Comparison of ENCODE assay signal across 25 cellular contexts in genomic region chr9:133042676-133043075, GRCh38. TPM values are rescaled to one million over a fixed set of nuclear protein-coding genes. Genes with fewer than 3 reads are reported as not detected.
"Had no signal": no experiment of that assay in that cellular context is flagged by ENCODE, and none has a peak within 500 bp of the region (broad histone marks: within the 10 kb centered on the region; RNA-seq: fewer than 3 reads in every experiment).

No MANE protein-coding gene starts in this region.

- DNase-seq: immature natural killer cell; left colon; left lung; lower lobe of right lung; mammary epithelial cell; midbrain; naive thymus-derived CD4-positive, alpha-beta T cell; occipital lobe; psoas muscle; stimulated activated CD4-positive, alpha-beta T cell treated with anti-CD3 and anti-CD28 coated beads, Interleukin-1b, Interleukin-23, amount 100 ng/mL, for 48 hours; stimulated activated CD4-positive, alpha-beta T cell treated with anti-CD3 and anti-CD28 coated beads, Interleukin-2, amount 100 ng/mL, for 48 hours; stimulated activated CD4-positive, alpha-beta T cell treated with anti-CD3 and anti-CD28 coated beads, Interleukin-4, amount 100 ng/mL, for 4 hours; stimulated activated CD8-positive, alpha-beta memory T cell treated with anti-CD3 and anti-CD28 coated beads, Interleukin-4, amount 100 ng/mL, for 48 hours; stimulated activated naive CD4-positive, alpha-beta T cell treated with Interleukin-2 at 50 U/mL for 16 hours; stimulated activated naive CD8-positive, alpha-beta T cell treated with anti-CD3 and anti-CD28 coated beads, Interleukin-15, amount 100 ng/mL, for 72 hours; uterus had no signal

- H3K9me3 ChIP-seq: left lung, lower lobe of right lung, mucosa of descending colon, neutrophil, psoas muscle, right lobe of liver, tibial nerve, uterus had no signal

- H3K27me3 ChIP-seq: left lung, neutrophil, right lobe of liver, tibial nerve, uterus had no signal

- H3K36me3 ChIP-seq: uterus had no signal

- H3K27ac ChIP-seq: left lung, lower lobe of right lung, neutrophil, parathyroid adenoma, psoas muscle, right lobe of liver, tibial nerve, uterus had no signal

- H3K4me2 ChIP-seq: smooth muscle cell had no signal

- H3K9ac ChIP-seq: parathyroid adenoma had no signal

- H2AFZ ChIP-seq: parathyroid adenoma had no signal

- H3K4me1 ChIP-seq: left lung, lower lobe of right lung, parathyroid adenoma, right lobe of liver, tibial nerve, uterus had no signal

- H3K4me3 ChIP-seq: left lung, lower lobe of right lung, mucosa of descending colon, psoas muscle, right lobe of liver, smooth muscle cell, tibial nerve, uterus had no signal

- ATAC-seq: left colon; left lung; lower lobe of right lung; mucosa of descending colon; naive thymus-derived CD4-positive, alpha-beta T cell; natural killer cell treated with Interleukin-12 subunit alpha and Interleukin-12 subunit beta and Interleukin-15 and Interleukin-18, amount 100 ng/mL, for 72 hours; psoas muscle; right lobe of liver; stimulated activated memory B cell treated with anti-CD40 and anti-IgM and Interleukin-4, amounts not matched to agents 10 μg/mL and 1 μg/mL and 100 μg/mL, for 72 hours; stimulated activated naive CD8-positive, alpha-beta T cell treated with anti-CD3 and anti-CD28 coated beads, Interleukin-15, amount 100 ng/mL, for 72 hours had no signal

RNA-seq across cellular contexts. Expression of gene CEL, which starts 19.1 kb away (rescaled TPM):
- total RNA-seq: occipital lobe, skeletal muscle tissue had no signal
- polyA plus RNA-seq: immature natural killer cell; naive thymus-derived CD4-positive, alpha-beta T cell had no signal
